In the genomic region with DNA sequence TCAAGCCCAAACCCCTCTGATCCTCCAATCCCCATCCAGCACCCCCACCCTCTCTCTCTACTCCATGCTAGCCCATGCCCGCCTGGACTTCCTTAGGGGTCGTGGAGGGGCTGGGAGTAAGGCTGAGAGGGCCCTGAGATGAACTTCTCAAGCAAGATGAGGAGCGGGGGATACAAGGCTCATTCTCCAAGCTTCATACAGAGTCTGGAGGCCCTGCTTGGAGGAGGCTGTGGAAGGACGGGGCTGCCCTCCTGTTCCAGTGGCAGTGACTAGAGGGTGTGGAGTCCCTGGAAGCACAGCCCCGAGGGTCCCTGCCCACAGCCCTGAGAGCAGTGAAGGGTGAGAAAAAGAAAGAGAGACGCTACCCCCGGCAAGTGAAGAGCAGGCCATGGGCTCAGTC, we compare ENCODE assay signal across 24 cellular contexts. TPM values are rescaled to one million over a fixed set of nuclear protein-coding genes. Genes with fewer than 3 reads are reported as not detected.
DNase-seq lines count a peak whose midpoint lies in the region; ATAC-seq, FAIRE-seq and TF ChIP-seq lines count a peak whose summit lies in the region.
"Had no signal": no experiment of that assay in that cellular context is flagged by ENCODE, and none has a peak within 500 bp of the region (broad histone marks: within the 10 kb centered on the region; RNA-seq: fewer than 3 reads in every experiment).

No MANE protein-coding gene starts in this region.

- intact Hi-C loops in kidney (cut with DNase I): no loop called here

- peak overlapping the region; percentile 61 for H3K4me2 ChIP-seq in GM23338
- H3K4me2 ChIP-seq in neuronal stem cell (ENCODE audit: insufficient read depth, low read length, poor library complexity, severe bottlenecking): no peak overlapping the region
- H3K4me2 ChIP-seq: PC-9 had no signal

- H3K4ac ChIP-seq in neuronal stem cell (ENCODE audit: low read length): peak overlapping the region; percentile 84

- peak overlapping the region; percentile 29 for H4K8ac ChIP-seq in neuronal stem cell (ENCODE audit: low read depth, low read length)

- peak overlapping the region in 1 of 2 donors; percentile 12 for H3K9ac ChIP-seq in kidney (ENCODE audit: low read length in 2 of 2)
- H3K9ac ChIP-seq in neuronal stem cell (ENCODE audit: low read depth, low read length, poor library complexity): peak overlapping the region; percentile 18

- H3K4me3 ChIP-seq in GM23338 (no peak overlapping the region), kidney (ENCODE audit: low read length in 2 of 2) (no peak overlapping the region), neuronal stem cell (ENCODE audit: low read length in 2 of 2) (no peak overlapping the region), gastroesophageal sphincter (no peak overlapping the region), WERI-Rb-1 (ENCODE audit: low read depth, low read length) (no peak overlapping the region)
- H3K4me3 ChIP-seq: PC-9, SJCRH30 had no signal

- H3K27me3 ChIP-seq in GM23338 (ENCODE audit: insufficient read depth): no peaks in the 10 kb centered on the region
- peaks cover 0 to 6% (median 3%) of the 10 kb centered on the region in 3 experiments for H3K27me3 ChIP-seq in neuronal stem cell (ENCODE audit: control insufficient read depth in 3 of 3, insufficient read depth in 3 of 3, low read depth in 1 of 3, low read length in 3 of 3)
- no peaks in the 10 kb centered on the region for H3K27me3 ChIP-seq in gastroesophageal sphincter
- H3K27me3 ChIP-seq in WERI-Rb-1 (ENCODE audit: insufficient read depth, low read depth, severe bottlenecking): no peaks in the 10 kb centered on the region
- H3K27me3 ChIP-seq: SJCRH30 had no signal

- H2BK5ac ChIP-seq in neuronal stem cell (ENCODE audit: low read length): peak overlapping the region; percentile 94

- DNase-seq in GM23338 (ENCODE audit: low spot score) (no peak), kidney (no peak), neuronal stem cell (ENCODE audit: low spot score) (no peak), DMS79 treated with DMSO at 0.1 percent for 48 hours (lab: John Stamatoyannopoulos, UW) (no peak), WERI-Rb-1 (no peak)
- DNase-seq: Calu3; CD8-positive, alpha-beta T cell; DMS53; HFFc6; IMR-90; NCI-H1417 treated with DMSO at 0.1 percent for 48 hours; NCI-H1930; NCI-H526; PC-9 had no signal

- ATAC-seq in GM23338 (peak; percentile 3; the same call in 2 of the 3 replicates), HG03280 (IDR thresholded peaks at IDR 0.05; ENCODE audit: unreplicated experiment) (no peak), gastroesophageal sphincter (no peak)
- no peak for ATAC-seq in activated T-helper 17 cell treated with anti-CD3 and anti-CD28 coated beads, Interleukin-2, amount 50 U/mL, for 72 hours (replicated peaks)
- ATAC-seq: CD8-positive, alpha-beta T cell had no signal

- WGBS in neuronal stem cell (ENCODE audit: extremely low coverage in 2 of 2, insufficient read length in 2 of 2, insufficient replicate concordance in 1 of 2), 2 donors: no CpG with 5 or more reads among the region's 7 CpGs
- WGBS in gastroesophageal sphincter (ENCODE audit: low coverage in 1 of 2), 2 donors: 75% methylated on average over 2 of the region's 7 CpGs; no CpG with 5 or more reads in 1 of the 2 donors

- H3K14ac ChIP-seq in neuronal stem cell (ENCODE audit: low read length): no peak overlapping the region

- H3K27ac ChIP-seq in GM23338 (ENCODE audit: low read depth): peak overlapping the region; percentile 81
- H3K27ac ChIP-seq in kidney (ENCODE audit: low read depth in 2 of 2, low read length in 2 of 2): peak overlapping the region; percentile 41 to 66
- peak overlapping the region; percentile 17 for H3K27ac ChIP-seq in neuronal stem cell (replicated peaks; ENCODE audit: low read length)
- no peak overlapping the region for H3K27ac ChIP-seq in gastroesophageal sphincter
- H3K27ac ChIP-seq in WERI-Rb-1: no peak overlapping the region
- H3K27ac ChIP-seq: PC-9, RWPE1, SJCRH30 had no signal

- peaks cover 35% of the 10 kb centered on the region for H3K27me3 Mint-ChIP-seq in GM23338 (ENCODE audit: insufficient read depth, low read depth, poor library complexity)
- H3K27me3 Mint-ChIP-seq in activated T-helper 17 cell treated with anti-CD3 and anti-CD28 coated beads, Interleukin-2, amount 50 U/mL, for 72 hours: no peaks in the 10 kb centered on the region

- H3K9me3 ChIP-seq in kidney (ENCODE audit: control insufficient read depth in 1 of 2, low read length in 2 of 2) (no peaks in the 10 kb centered on the region), neuronal stem cell (replicated peaks in 1 of 2; ENCODE audit: control insufficient read depth in 2 of 2, insufficient read depth in 1 of 2, low read depth in 1 of 2, low read length in 2 of 2) (no peaks in the 10 kb centered on the region), gastroesophageal sphincter (no peaks in the 10 kb centered on the region), WERI-Rb-1 (ENCODE audit: severe bottlenecking) (no peaks in the 10 kb centered on the region)
- H3K9me3 ChIP-seq: SJCRH30 had no signal

- peak overlapping the region; percentile 47; the same call in 2 of the 3 replicates for H3K4me3 Mint-ChIP-seq in GM23338
- H3K4me3 Mint-ChIP-seq in activated T-helper 17 cell treated with anti-CD3 and anti-CD28 coated beads, Interleukin-2, amount 50 U/mL, for 72 hours: no peak overlapping the region
- H3K4me3 Mint-ChIP-seq: CD8-positive, alpha-beta T cell; HFFc6 had no signal

- H2BK15ac ChIP-seq in neuronal stem cell (ENCODE audit: low read length): peak overlapping the region; percentile 91

- H2BK12ac ChIP-seq in neuronal stem cell (ENCODE audit: low read length): no peak overlapping the region

- H3K27ac Mint-ChIP-seq in GM23338: peak overlapping the region; percentile 92
- H3K27ac Mint-ChIP-seq in activated T-helper 17 cell treated with anti-CD3 and anti-CD28 coated beads, Interleukin-2, amount 50 U/mL, for 72 hours: peak overlapping the region; percentile 75
- H3K27ac Mint-ChIP-seq: CD8-positive, alpha-beta T cell; HFFc6 had no signal

- no peaks in the 10 kb centered on the region for H3F3A ChIP-seq in GM23338 (replicated peaks; ENCODE audit: low read depth)

- H3K36me3 ChIP-seq in GM23338 (ENCODE audit: insufficient read depth) (no peaks in the 10 kb centered on the region), kidney (ENCODE audit: control insufficient read depth in 1 of 2, insufficient read depth in 2 of 2, low read length in 2 of 2) (peaks cover 0 to 5% of the 10 kb centered on the region in 2 donors), neuronal stem cell (replicated peaks in 1 of 2; ENCODE audit: control insufficient read depth in 2 of 2, insufficient read depth in 2 of 2, low read length in 2 of 2) (no peaks in the 10 kb centered on the region), gastroesophageal sphincter (peaks cover 0 to 56% of the 10 kb centered on the region in 2 donors), WERI-Rb-1 (no peaks in the 10 kb centered on the region)
- H3K36me3 ChIP-seq: SJCRH30 had no signal

- TF ChIP-seq CTCF in GM23338 (conservative IDR thresholded peaks at IDR 0.05; ENCODE audit: low read depth in 2 of 2) (no peak), kidney (IDR thresholded peaks at IDR 0.05; ENCODE audit: borderline replicate concordance, extremely low read depth, insufficient read depth) (no peak), gastroesophageal sphincter (IDR thresholded peaks at IDR 0.05) (no peak), WERI-Rb-1 (IDR thresholded peaks at IDR 0.05; ENCODE audit: low read depth, low read length) (no peak)

- H3K4me1 Mint-ChIP-seq in GM23338: peaks cover 61% of the 10 kb centered on the region
- H3K4me1 Mint-ChIP-seq in activated T-helper 17 cell treated with anti-CD3 and anti-CD28 coated beads, Interleukin-2, amount 50 U/mL, for 72 hours: no peaks in the 10 kb centered on the region

- H2AK5ac ChIP-seq in neuronal stem cell (ENCODE audit: low read depth, low read length): peak overlapping the region; percentile 95

- TF ChIP-seq POLR2A in gastroesophageal sphincter (IDR thresholded peaks at IDR 0.05): no peak

- H3K79me1 ChIP-seq in neuronal stem cell (ENCODE audit: low read depth, low read length): no peaks in the 10 kb centered on the region

- H3K79me2 ChIP-seq in GM23338 (replicated peaks; ENCODE audit: insufficient read depth): no peaks in the 10 kb centered on the region

- no peak for TF ChIP-seq EP300 in gastroesophageal sphincter (IDR thresholded peaks at IDR 0.05)

- H3K36me3 Mint-ChIP-seq in GM23338 (ENCODE audit: low read depth): peaks cover 8% of the 10 kb centered on the region; the same call in 2 of the 3 replicates
- H3K36me3 Mint-ChIP-seq in activated T-helper 17 cell treated with anti-CD3 and anti-CD28 coated beads, Interleukin-2, amount 50 U/mL, for 72 hours (ENCODE audit: low read depth): no peaks in the 10 kb centered on the region

- H3K4me1 ChIP-seq in GM23338 (ENCODE audit: insufficient read depth) (peaks cover 26% of the 10 kb centered on the region; the same call in 1 of the 2 replicates), kidney (ENCODE audit: control insufficient read depth in 1 of 2, insufficient read depth in 1 of 2, low read depth in 1 of 2, low read length in 2 of 2) (peaks cover 14 to 21% of the 10 kb centered on the region in 2 donors), neuronal stem cell (ENCODE audit: control insufficient read depth in 2 of 2, insufficient read depth in 1 of 2, low read depth in 1 of 2, low read length in 2 of 2) (peaks cover 0 to 32% of the 10 kb centered on the region in 2 donors), gastroesophageal sphincter (no peaks in the 10 kb centered on the region)

- no peaks in the 10 kb centered on the region for H3K9me3 Mint-ChIP-seq in GM23338
- no peaks in the 10 kb centered on the region for H3K9me3 Mint-ChIP-seq in activated T-helper 17 cell treated with anti-CD3 and anti-CD28 coated beads, Interleukin-2, amount 50 U/mL, for 72 hours
- H3K9me3 Mint-ChIP-seq: CD8-positive, alpha-beta T cell; HFFc6 had no signal

- no peak overlapping the region for H3K23ac ChIP-seq in neuronal stem cell (ENCODE audit: low read depth, low read length, poor library complexity)

- peak overlapping the region; percentile 39 for H2BK120ac ChIP-seq in neuronal stem cell (ENCODE audit: low read depth, low read length)

- no peaks in the 10 kb centered on the region for H3K9me2 ChIP-seq in GM23338 (ENCODE audit: insufficient read depth)

- no peak for FAIRE-seq in kidney (lab: Jason Lieb, UNC)
- FAIRE-seq: A204.1, GM12891, H54 had no signal

- peak overlapping the region; percentile 93 for H3K18ac ChIP-seq in neuronal stem cell (ENCODE audit: low read length)

- H4K91ac ChIP-seq in neuronal stem cell (ENCODE audit: low read depth, low read length, poor library complexity): peak overlapping the region; percentile 22

- H2AFZ ChIP-seq in GM23338: no peak overlapping the region
- H2AFZ ChIP-seq in neuronal stem cell (ENCODE audit: low read length): no peak overlapping the region
- H2AFZ ChIP-seq: PC-9 had no signal

- H4K20me1 ChIP-seq in GM23338 (replicated peaks; ENCODE audit: insufficient read depth): no peaks in the 10 kb centered on the region

RNA-seq across cellular contexts. Expression of a gene that starts 45.6 kb away (rescaled TPM):
- total RNA-seq in GM23338 (2014; rRNA removed; shearing (Covaris generic)): 7.9 and 12.6 TPM in 2 replicates
- 3.9 and 4.2 TPM in 2 replicates for polyA plus RNA-seq in GM23338 (2016; fragmentation: Nextera tagmentation; extraction: Ambion mirVana)
- total RNA-seq in activated T-helper 17 cell treated with anti-CD3 and anti-CD28 coated beads, Interleukin-2, amount 50 U/mL, for 72 hours: not detected
- 19.6 TPM for total RNA-seq in kidney
- 132 TPM for polyA plus RNA-seq in kidney (ENCODE audit: insufficient read depth, low read depth, low replicate concordance)
- polyA plus RNA-seq in neuronal stem cell (2013, experiment 1 of 2): 29.5 TPM
- 28.8 TPM for polyA plus RNA-seq in neuronal stem cell (2013, experiment 2 of 2)
- total RNA-seq in gastroesophageal sphincter: under 1 TPM in 1 of 4 donors, not detected in 3; 0.15 TPM
- total RNA-seq: Calu3; CD8-positive, alpha-beta T cell; HFFc6; IMR-90; M059J; PC-9; SJCRH30 had no signal
- polyA plus RNA-seq: BJ, IMR-90 had no signal

Comparison
In these comparisons a context has a peak if more than half of its experiments do, and no peak if none do; other contexts are left out.
1. H3K27ac ChIP-seq: peak in GM23338 (single experiment), kidney (2 of 2) and neuronal stem cell (single experiment); none in gastroesophageal sphincter (0 of 4) and WERI-Rb-1 (single experiment).